In the genomic region with DNA sequence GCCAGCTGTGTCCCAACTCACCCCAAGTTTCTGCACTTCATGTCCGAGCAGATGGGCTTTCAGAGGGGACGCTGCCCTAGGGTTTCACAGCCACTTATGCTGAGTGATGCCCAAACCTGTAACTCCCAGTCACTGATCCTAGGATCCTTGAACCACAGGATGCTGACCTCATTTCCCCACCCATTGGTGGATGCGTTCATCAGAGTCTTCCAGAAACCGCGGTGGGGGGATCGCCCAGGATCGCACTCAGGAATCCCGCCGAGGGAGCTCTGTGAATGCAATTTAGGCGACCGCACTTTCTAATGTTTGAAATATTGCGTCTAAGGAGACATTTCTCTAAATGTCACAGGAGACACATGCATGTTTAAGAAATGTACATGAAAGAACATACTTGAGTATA, we compare ENCODE assay signal across 20 cellular contexts.
"Had no signal": no experiment of that assay in that cellular context is flagged by ENCODE, and none has a peak within 500 bp of the region (broad histone marks: within the 10 kb centered on the region; RNA-seq: fewer than 3 reads in every experiment).

No MANE protein-coding gene starts in this region.

- ATAC-seq: body of pancreas had no signal

- DNase-seq: activated CD4-positive, alpha-beta T cell treated with anti-CD3 and anti-CD28 coated beads for 4 hours; activated CD4-positive, alpha-beta T cell treated with anti-CD3 and anti-CD28 coated beads, Interleukin-2, amount 50 U/mL, for 4 hours; activated effector memory CD4-positive, alpha-beta T cell treated with anti-CD3 and anti-CD28 coated beads, Interleukin-2, amount 50 U/mL, for 16 hours; activated naive CD4-positive, alpha-beta T cell treated with anti-CD3 and anti-CD28 coated beads for 36 hours; activated naive CD8-positive, alpha-beta T cell treated with anti-CD3 and anti-CD28 coated beads for 36 hours; aorta; body of pancreas; endodermal cell; islet precursor cell; left ventricle myocardium superior; mammary epithelial cell; retina; stimulated activated CD4-positive, alpha-beta T cell treated with anti-CD3 and anti-CD28 coated beads, Interleukin-15, amount 100 ng/mL, for 24 hours; stimulated activated CD4-positive, alpha-beta T cell treated with anti-CD3 and anti-CD28 coated beads, Interleukin-2, amount 100 ng/mL, for 24 hours; stimulated activated naive B cell treated with anti-CD40 and anti-IgM and Interleukin-4, amounts not matched to agents 10 μg/mL and 1 μg/mL and 100 μg/mL, for 72 hours; stomach had no signal

- H3K4me1 ChIP-seq: adrenal gland, body of pancreas, stomach, tibial nerve had no signal

- H3K27me3 ChIP-seq: adrenal gland, cardiac muscle cell, hepatocyte, tibial nerve had no signal

- H3K4me3 ChIP-seq: adrenal gland, body of pancreas, cardiac muscle cell, hepatocyte, stomach, tibial nerve had no signal

- H3K27ac ChIP-seq: body of pancreas, cardiac muscle cell had no signal

- H3K36me3 ChIP-seq: adrenal gland, cardiac muscle cell, stomach, tibial nerve had no signal

- H3K9me3 ChIP-seq: adrenal gland, body of pancreas had no signal
